Comparison of ENCODE assay signal across 19 cellular contexts in genomic region chr9:114626415-114627029, GRCh38. TPM values are rescaled to one million over a fixed set of nuclear protein-coding genes. Genes with fewer than 3 reads are reported as not detected.
DNase-seq lines count a peak whose midpoint lies in the region; ATAC-seq and TF ChIP-seq lines count a peak whose summit lies in the region.
"Had no signal": no experiment of that assay in that cellular context is flagged by ENCODE, and none has a peak within 500 bp of the region (broad histone marks: within the 10 kb centered on the region; RNA-seq: fewer than 3 reads in every experiment).

No MANE protein-coding gene starts in this region.

- H3K36me3 Mint-ChIP-seq in T-helper 17 cell (ENCODE audit: low read depth) (peaks cover 14% of the 10 kb centered on the region), mesothelial cell of epicardium (peaks cover 33% of the 10 kb centered on the region)

- H3K27me3 Mint-ChIP-seq in T-helper 17 cell (no peaks in the 10 kb centered on the region), mesothelial cell of epicardium (ENCODE audit: low read depth) (no peaks in the 10 kb centered on the region)
- H3K27me3 Mint-ChIP-seq: CD4-positive, alpha-beta T cell had no signal

- peak overlapping the region; percentile 19 for H3K27ac Mint-ChIP-seq in T-helper 17 cell
- peak overlapping the region; percentile 39 for H3K27ac Mint-ChIP-seq in mesothelial cell of epicardium
- H3K27ac Mint-ChIP-seq: CD4-positive, alpha-beta T cell had no signal

- H3K4me3 Mint-ChIP-seq in T-helper 17 cell (no peak overlapping the region), mesothelial cell of epicardium (no peak overlapping the region)
- H3K4me3 Mint-ChIP-seq: CD4-positive, alpha-beta T cell had no signal

- DNase-seq in T-helper 17 cell (no peak), epidermal melanocyte (ENCODE audit: insufficient read length, low spot score) (peak; percentile 64), mesothelial cell of epicardium (ENCODE audit: low spot score in 2 of 2, unreplicated experiment in 2 of 2) (no peak), retinal pigment epithelial cell (ENCODE audit: low read depth) (peak; percentile 49), AG08396 (ENCODE audit: low spot score) (no peak), EL (no peak)
- DNase-seq: ACHN; AML-193; Caco-2; CD4-positive, alpha-beta T cell; DMS153; DMS79; GF-D8; GM23248 had no signal

- ATAC-seq in T-helper 17 cell, result no peak
- no peak for ATAC-seq in GM19023 (IDR thresholded peaks at IDR 0.05; ENCODE audit: unreplicated experiment)

- H3K4me3 ChIP-seq in retinal pigment epithelial cell (ENCODE audit: low read length), result no peak overlapping the region
- H3K4me3 ChIP-seq: GM23248, HAP-1 had no signal

- H3K9me3 ChIP-seq in T-helper 17 cell (ENCODE audit: control insufficient read depth, low read length, poor library complexity, severe bottlenecking), result no peaks in the 10 kb centered on the region
- H3K9me3 ChIP-seq: Caco-2, HAP-1 had no signal

- H3K4me1 Mint-ChIP-seq in T-helper 17 cell, result peaks cover 11% of the 10 kb centered on the region
- no peaks in the 10 kb centered on the region for H3K4me1 Mint-ChIP-seq in mesothelial cell of epicardium

- TF ChIP-seq CTCF in mesothelial cell of epicardium (IDR thresholded peaks at IDR 0.05; ENCODE audit: unreplicated experiment) (no peak), retinal pigment epithelial cell (conservative IDR thresholded peaks at IDR 0.05; ENCODE audit: low read depth, low read length) (no peak)

- H3K9me3 Mint-ChIP-seq in mesothelial cell of epicardium, result no peaks in the 10 kb centered on the region
- H3K9me3 Mint-ChIP-seq: CD4-positive, alpha-beta T cell had no signal

RNA-seq across cellular contexts. Expression of gene TMEM268, which starts 15.4 kb away (rescaled TPM):
- total RNA-seq in T-helper 17 cell (10 to 100 TPM in 1 of 2 donors, 1 to 10 TPM in 1; 9.4 to 11.5 TPM), mesothelial cell of epicardium (14.3 to 15.6 TPM (median 15.3 TPM) in 3 replicates)

RNA-seq across cellular contexts. Expression of gene TEX53, which starts 31.1 kb away (rescaled TPM):
- not detected for total RNA-seq in T-helper 17 cell
- not detected in 3 replicates for total RNA-seq in mesothelial cell of epicardium
- total RNA-seq: Caco-2; CD4-positive, alpha-beta T cell; Daoy; GM23248; H4; HT-29 had no signal

RNA-seq across cellular contexts. Expression of gene ATP6V1G1, which starts 39.0 kb away (rescaled TPM):
- total RNA-seq in T-helper 17 cell (100 to 1,000 TPM; 101 to 102 TPM), mesothelial cell of epicardium (107 to 115 TPM (median 107 TPM) in 3 replicates)

RNA-seq across cellular contexts. Expression of gene TEX48, which starts 55.5 kb away (rescaled TPM):
- total RNA-seq in T-helper 17 cell (not detected), mesothelial cell of epicardium (not detected in 3 replicates)
- total RNA-seq: Caco-2; CD4-positive, alpha-beta T cell; Daoy; GM23248; H4; HT-29 had no signal

Comparison
In these comparisons a context has a peak if more than half of its experiments do, and no peak if none do; other contexts are left out.
1. DNase-seq: peak in epidermal melanocyte (single experiment) and retinal pigment epithelial cell (single experiment); none in T-helper 17 cell (0 of 3), mesothelial cell of epicardium (0 of 2), AG08396 (single experiment) and EL (single experiment).